Comparison of ENCODE assay signal across 8 cellular contexts in genomic region chr15:101276501-101277037, GRCh38. TPM values are rescaled to one million over a fixed set of nuclear protein-coding genes. Genes with fewer than 3 reads are reported as not detected.
DNase-seq lines count a peak whose midpoint lies in the region; ATAC-seq and TF ChIP-seq lines count a peak whose summit lies in the region.

No MANE protein-coding gene starts in this region.

- peaks cover 24% of the 10 kb centered on the region for H3K4me1 Mint-ChIP-seq in activated CD4-positive, alpha-beta T cell treated with anti-CD3 and anti-CD28 coated beads, Interleukin-2, amount 10 ng/mL, durations not matched to agents 24 days and 14 days
- peaks cover 15% of the 10 kb centered on the region for H3K4me1 Mint-ChIP-seq in central memory CD8-positive, alpha-beta T cell

- H3K4me2 ChIP-seq in OCI-LY7 (ENCODE audit: low read length), result peak overlapping the region; percentile 100

- POLR2A ChIA-PET in OCI-LY7 (lab: Charles Lee), result interaction anchor here (0.6 to 1.0 kb wide), 3 partner anchors 9 to 18 kb away, joined by 3 to 5 read pairs (median 3); partner anchors contain the start of gene SNRPA1

- peaks cover 57% of the 10 kb centered on the region for H3K36me3 Mint-ChIP-seq in activated CD4-positive, alpha-beta T cell treated with anti-CD3 and anti-CD28 coated beads, Interleukin-2, amount 10 ng/mL, durations not matched to agents 24 days and 14 days (ENCODE audit: low read depth)
- peaks cover 53% of the 10 kb centered on the region for H3K36me3 Mint-ChIP-seq in central memory CD8-positive, alpha-beta T cell (ENCODE audit: insufficient read depth)

- no peaks in the 10 kb centered on the region for H3K9me2 ChIP-seq in OCI-LY7 (ENCODE audit: insufficient read depth, low read length)

- H4K20me1 ChIP-seq in OCI-LY7 (ENCODE audit: insufficient read depth, low read length), result no peaks in the 10 kb centered on the region; the same call in 1 of the 2 replicates

- peak overlapping the region; percentile 98 for H3K4me3 ChIP-seq in OCI-LY7 (ENCODE audit: low read depth, low read length, poor library complexity, severe bottlenecking)
- H3K4me3 ChIP-seq in mucosa of rectum (ENCODE audit: low read length in 2 of 2), result peak overlapping the region; percentile 77 to 98

- peaks cover 69% of the 10 kb centered on the region for H3K36me3 ChIP-seq in OCI-LY7 (ENCODE audit: insufficient read depth, low read length)
- H3K36me3 ChIP-seq in mucosa of rectum (ENCODE audit: control insufficient read depth in 2 of 2, insufficient read depth in 2 of 2, low read length in 2 of 2), result peaks cover 47 to 52% of the 10 kb centered on the region in 2 donors

- no peaks in the 10 kb centered on the region for H3K27me3 Mint-ChIP-seq in activated CD4-positive, alpha-beta T cell treated with anti-CD3 and anti-CD28 coated beads, Interleukin-2, amount 10 ng/mL, durations not matched to agents 24 days and 14 days
- H3K27me3 Mint-ChIP-seq in central memory CD8-positive, alpha-beta T cell, result no peaks in the 10 kb centered on the region

- H3K27ac ChIP-seq in OCI-LY7 (ENCODE audit: low read depth, low read length, poor library complexity, severe bottlenecking) (peak overlapping the region; percentile 38), mucosa of rectum (ENCODE audit: low read depth in 2 of 2, low read length in 2 of 2) (peak overlapping the region; percentile 95 to 97)

- ATAC-seq in HG02759 (IDR thresholded peaks at IDR 0.05; ENCODE audit: unreplicated experiment) (peak; percentile 17), GM18873 (IDR thresholded peaks at IDR 0.05; ENCODE audit: low FRiP score, unreplicated experiment) (no peak)
- ATAC-seq in central memory CD8-positive, alpha-beta T cell (replicated peaks; ENCODE audit: extremely low read depth, poor library complexity, severe bottlenecking), result peak; percentile 50

- peak; percentile 71 for DNase-seq in activated CD4-positive, alpha-beta T cell treated with anti-CD3 and anti-CD28 coated beads, Interleukin-2, amount 10 ng/mL, durations not matched to agents 24 days and 14 days
- DNase-seq in activated CD4-positive, alpha-beta T cell treated with anti-CD3 and anti-CD28 coated beads, Interleukin-2, amount 50 U/mL, for 4 hours, result no peak
- peak; percentile 52 for DNase-seq in OCI-LY7 (ENCODE audit: low spot score)
- DNase-seq in central memory CD8-positive, alpha-beta T cell (ENCODE audit: low spot score in 2 of 2), result no peak
- DNase-seq in head of caudate nucleus, result no peak

- peak overlapping the region; percentile 92 for H3K4me3 Mint-ChIP-seq in activated CD4-positive, alpha-beta T cell treated with anti-CD3 and anti-CD28 coated beads, Interleukin-2, amount 10 ng/mL, durations not matched to agents 24 days and 14 days
- peak overlapping the region; percentile 96 for H3K4me3 Mint-ChIP-seq in central memory CD8-positive, alpha-beta T cell

- H3K4me1 ChIP-seq in OCI-LY7 (ENCODE audit: insufficient read depth, low read length, poor library complexity, severe bottlenecking), result peaks cover 14% of the 10 kb centered on the region
- H3K4me1 ChIP-seq in mucosa of rectum (ENCODE audit: control insufficient read depth in 2 of 2, insufficient read depth in 2 of 2, low read length in 2 of 2), result peaks cover 22 to 29% of the 10 kb centered on the region in 2 donors

- no peaks in the 10 kb centered on the region for H3K27me3 ChIP-seq in mucosa of rectum (ENCODE audit: control insufficient read depth in 2 of 2, insufficient read depth in 2 of 2, low read length in 2 of 2)

- peak; percentile 64 for TF ChIP-seq CTCF in OCI-LY7 (conservative IDR thresholded peaks at IDR 0.05; ENCODE audit: low read length)

- peak overlapping the region; percentile 85 for H3K27ac Mint-ChIP-seq in activated CD4-positive, alpha-beta T cell treated with anti-CD3 and anti-CD28 coated beads, Interleukin-2, amount 10 ng/mL, durations not matched to agents 24 days and 14 days
- H3K27ac Mint-ChIP-seq in central memory CD8-positive, alpha-beta T cell (ENCODE audit: low read depth), result peak overlapping the region; percentile 93

- peak overlapping the region; percentile 59; the same call in 1 of the 2 replicates for H2AFZ ChIP-seq in OCI-LY7 (ENCODE audit: low read length)

- intact Hi-C loops in activated CD4-positive, alpha-beta T cell treated with anti-CD3 and anti-CD28 coated beads, Interleukin-2, amount 10 ng/mL, durations not matched to agents 24 days and 14 days (cut with micrococcal nuclease), result loop anchor here (1.0 to 10.0 kb wide), 6 partner anchors 13 to 932 kb away; partner anchors contain the start of genes ADAMTS17, ASB7, LINS1 and SNRPA1
- intact Hi-C loops in OCI-LY7 (cut with micrococcal nuclease; ENCODE audit: unreplicated experiment) (loop anchor here (1.0 to 2.0 kb wide), 2 partner anchors 16 to 376 kb away; partner anchors contain the start of gene TM2D3), head of caudate nucleus (cut with DNase I) (loop anchor here (10.0 kb wide), 1 partner anchor 672 kb away; the partner anchor contains the start of genes ASB7 and LINS1)

- BruUV-seq in OCI-LY7 (replicated peaks; lab: Mats Ljungman, UMichigan), result TSS peak; percentile 23

- peaks cover 17% of the 10 kb centered on the region; the same call in 1 of the 2 replicates for H3K79me2 ChIP-seq in OCI-LY7 (ENCODE audit: insufficient read depth, low read depth, low read length)

- H3K9me3 ChIP-seq in OCI-LY7 (ENCODE audit: low read length) (no peaks in the 10 kb centered on the region), mucosa of rectum (ENCODE audit: control insufficient read depth in 2 of 2, low read length in 2 of 2) (no peaks in the 10 kb centered on the region)

- CTCF ChIA-PET in OCI-LY7 (lab: Charles Lee; ENCODE audit: unreplicated experiment), result interaction anchor here (0.6 kb wide), 1 partner anchor 378 kb away, joined by 5 read pairs; no protein-coding TSS in a partner anchor

- no peaks in the 10 kb centered on the region for H3K9me3 Mint-ChIP-seq in activated CD4-positive, alpha-beta T cell treated with anti-CD3 and anti-CD28 coated beads, Interleukin-2, amount 10 ng/mL, durations not matched to agents 24 days and 14 days
- H3K9me3 Mint-ChIP-seq in central memory CD8-positive, alpha-beta T cell, result no peaks in the 10 kb centered on the region

- H3K9ac ChIP-seq in mucosa of rectum (ENCODE audit: low read depth in 1 of 2, low read length in 2 of 2), result peak overlapping the region; percentile 89 to 98

RNA-seq across cellular contexts. Expression of gene SELENOS, which starts 0.7 kb away (rescaled TPM):
- 36.5 and 39.3 TPM in 2 replicates for total RNA-seq in activated CD4-positive, alpha-beta T cell treated with anti-CD3 and anti-CD28 coated beads, Interleukin-2, amount 10 ng/mL, durations not matched to agents 24 days and 14 days
- 29.1 and 31.1 TPM in 2 replicates for total RNA-seq in OCI-LY7 (2014; rRNA removed; shearing (Covaris generic))
- 36.1 and 36.5 TPM in 2 replicates for total RNA-seq in OCI-LY7 (2022)

RNA-seq across cellular contexts. Expression of gene SNRPA1, which starts 18.5 kb away (rescaled TPM):
- 195 and 210 TPM in 2 replicates for total RNA-seq in activated CD4-positive, alpha-beta T cell treated with anti-CD3 and anti-CD28 coated beads, Interleukin-2, amount 10 ng/mL, durations not matched to agents 24 days and 14 days
- 54.3 and 70.9 TPM in 2 replicates for total RNA-seq in OCI-LY7 (2014; rRNA removed; shearing (Covaris generic))
- total RNA-seq in OCI-LY7 (2022), result 176 and 180 TPM in 2 replicates

RNA-seq across cellular contexts. Expression of gene CHSY1, which starts 24.7 kb away (rescaled TPM):
- total RNA-seq in activated CD4-positive, alpha-beta T cell treated with anti-CD3 and anti-CD28 coated beads, Interleukin-2, amount 10 ng/mL, durations not matched to agents 24 days and 14 days, result 61.7 and 62.6 TPM in 2 replicates
- 3.2 and 5.0 TPM in 2 replicates for total RNA-seq in OCI-LY7 (2014; rRNA removed; shearing (Covaris generic))
- total RNA-seq in OCI-LY7 (2022), result 11.4 and 14.3 TPM in 2 replicates

Comparison
In these comparisons a context has a peak if more than half of its experiments do, and no peak if none do; other contexts are left out.
1. DNase-seq: peak in activated CD4-positive, alpha-beta T cell treated with anti-CD3 and anti-CD28 coated beads, Interleukin-2, amount 10 ng/mL, durations not matched to agents 24 days and 14 days (single experiment) and OCI-LY7 (single experiment); none in activated CD4-positive, alpha-beta T cell treated with anti-CD3 and anti-CD28 coated beads, Interleukin-2, amount 50 U/mL, for 4 hours (0 of 2), central memory CD8-positive, alpha-beta T cell (0 of 2) and head of caudate nucleus (0 of 42).